13 cellular contexts compared by ENCODE assay signal in genomic region chr11:17703951-17704350, GRCh38. TPM values are rescaled to one million over a fixed set of nuclear protein-coding genes. Genes with fewer than 3 reads are reported as not detected.
A peak's percentile ranks its signal among the peaks of the same experiment; 100 is the strongest.
DNase-seq lines count a peak whose midpoint lies in the region; ATAC-seq, FAIRE-seq and TF ChIP-seq lines count a peak whose summit lies in the region.
"Had no signal": no experiment of that assay in that cellular context is flagged by ENCODE, and none has a peak within 500 bp of the region (broad histone marks: within the 10 kb centered on the region; RNA-seq: fewer than 3 reads in every experiment).

No MANE protein-coding gene starts in this region.

- no peaks in the 10 kb centered on the region for H3K9me3 Mint-ChIP-seq in progenitor cell of endocrine pancreas (ENCODE audit: low read depth)

- H3K27ac Mint-ChIP-seq in progenitor cell of endocrine pancreas: no peak overlapping the region
- H3K27ac Mint-ChIP-seq: CD8-positive, alpha-beta T cell had no signal

- no peak overlapping the region for H3K4me3 Mint-ChIP-seq in progenitor cell of endocrine pancreas (ENCODE audit: low read depth)
- H3K4me3 Mint-ChIP-seq: CD8-positive, alpha-beta T cell had no signal

- H3K4me1 Mint-ChIP-seq in progenitor cell of endocrine pancreas (ENCODE audit: low read depth): no peaks in the 10 kb centered on the region

- no peaks in the 10 kb centered on the region for H3K27me3 ChIP-seq in bronchial epithelial cell (ENCODE audit: control insufficient read depth, insufficient read depth, low read length)

- peaks cover 32% of the 10 kb centered on the region for H3K27me3 Mint-ChIP-seq in progenitor cell of endocrine pancreas

- H3K36me3 Mint-ChIP-seq in progenitor cell of endocrine pancreas (ENCODE audit: insufficient read depth): no peaks in the 10 kb centered on the region
- H3K36me3 Mint-ChIP-seq: CD8-positive, alpha-beta T cell had no signal

- peak; percentile 72 for ATAC-seq in GM21447 (IDR thresholded peaks at IDR 0.05; ENCODE audit: unreplicated experiment)
- ATAC-seq in GM18498 (IDR thresholded peaks at IDR 0.05; ENCODE audit: unreplicated experiment): no peak
- ATAC-seq: CD8-positive, alpha-beta T cell had no signal

- no peak for TF ChIP-seq CTCF in bronchial epithelial cell (IDR thresholded peaks at IDR 0.05; ENCODE audit: insufficient read depth, low read length, severe bottlenecking)
- no peak for TF ChIP-seq CTCF in progenitor cell of endocrine pancreas (IDR thresholded peaks at IDR 0.05; ENCODE audit: unreplicated experiment)

- H3K4me3 ChIP-seq in bronchial epithelial cell (ENCODE audit: low read depth, low read length): no peak overlapping the region
- H3K4me3 ChIP-seq: lung, thoracic aorta had no signal

- DNase-seq in COLO829 (ENCODE audit: low spot score) (peak; percentile 49), LHCN-M2 (ENCODE audit: low read depth) (peak; percentile 70), bronchial epithelial cell (ENCODE audit: low read depth) (peak; percentile 19), progenitor cell of endocrine pancreas (ENCODE audit: low spot score, unreplicated experiment) (no peak)
- DNase-seq in stimulated activated CD4-positive, alpha-beta T cell treated with anti-CD3 and anti-CD28 coated beads, Interleukin-2, amount 100 ng/mL, for 48 hours: no peak
- no peak for DNase-seq in activated T-cell treated with anti-CD3 and anti-CD28 coated beads, Interleukin-2, amount 50 U/mL, for 1 hour
- DNase-seq: CD8-positive, alpha-beta T cell; cerebellar nuclear complex had no signal

- no peak for FAIRE-seq in bronchial epithelial cell (lab: Jason Lieb, UNC)

- no peaks in the 10 kb centered on the region for H3K36me3 ChIP-seq in bronchial epithelial cell (ENCODE audit: control insufficient read depth, insufficient read depth, low read length)
- H3K36me3 ChIP-seq: thoracic aorta had no signal

RNA-seq across cellular contexts. Expression of gene MYOD1, which starts 15.4 kb away (rescaled TPM):
- 421 and 521 TPM in 2 replicates for total RNA-seq in LHCN-M2 (2014; rRNA removed)
- 96.3 TPM for polyA plus RNA-seq in LHCN-M2 (2012)
- not detected in 2 replicates for total RNA-seq in bronchial epithelial cell
- not detected in 2 replicates for total RNA-seq in progenitor cell of endocrine pancreas
- total RNA-seq: CD8-positive, alpha-beta T cell; glomerular endothelial cell; lung; thoracic aorta had no signal
- polyA plus RNA-seq: lung had no signal

RNA-seq across cellular contexts. Expression of gene KCNC1, which starts 30.6 kb away (rescaled TPM):
- 0.13 and 0.17 TPM in 2 replicates for total RNA-seq in LHCN-M2 (2014; rRNA removed)
- polyA plus RNA-seq in LHCN-M2 (2012): 0.16 TPM
- total RNA-seq in bronchial epithelial cell: not detected in 2 replicates
- total RNA-seq in progenitor cell of endocrine pancreas: 0.67 and 1.2 TPM in 2 replicates
- total RNA-seq: CD8-positive, alpha-beta T cell; glomerular endothelial cell; lung; thoracic aorta had no signal

Comparison
In these comparisons a context has a peak if more than half of its experiments do, and no peak if none do; other contexts are left out.
1. DNase-seq: peak in COLO829 (single experiment), LHCN-M2 (single experiment) and bronchial epithelial cell (single experiment); none in progenitor cell of endocrine pancreas (single experiment), stimulated activated CD4-positive, alpha-beta T cell treated with anti-CD3 and anti-CD28 coated beads, Interleukin-2, amount 100 ng/mL, for 48 hours (0 of 2) and activated T-cell treated with anti-CD3 and anti-CD28 coated beads, Interleukin-2, amount 50 U/mL, for 1 hour (single experiment).
2. RNA of gene MYOD1, which starts 15.4 kb away (total RNA-seq): 421 to 521 TPM in LHCN-M2; not detected in bronchial epithelial cell and not detected in progenitor cell of endocrine pancreas; every median in the first group is over 100 times any median in the second.